9 cellular contexts compared by ENCODE assay signal in the genomic region with DNA sequence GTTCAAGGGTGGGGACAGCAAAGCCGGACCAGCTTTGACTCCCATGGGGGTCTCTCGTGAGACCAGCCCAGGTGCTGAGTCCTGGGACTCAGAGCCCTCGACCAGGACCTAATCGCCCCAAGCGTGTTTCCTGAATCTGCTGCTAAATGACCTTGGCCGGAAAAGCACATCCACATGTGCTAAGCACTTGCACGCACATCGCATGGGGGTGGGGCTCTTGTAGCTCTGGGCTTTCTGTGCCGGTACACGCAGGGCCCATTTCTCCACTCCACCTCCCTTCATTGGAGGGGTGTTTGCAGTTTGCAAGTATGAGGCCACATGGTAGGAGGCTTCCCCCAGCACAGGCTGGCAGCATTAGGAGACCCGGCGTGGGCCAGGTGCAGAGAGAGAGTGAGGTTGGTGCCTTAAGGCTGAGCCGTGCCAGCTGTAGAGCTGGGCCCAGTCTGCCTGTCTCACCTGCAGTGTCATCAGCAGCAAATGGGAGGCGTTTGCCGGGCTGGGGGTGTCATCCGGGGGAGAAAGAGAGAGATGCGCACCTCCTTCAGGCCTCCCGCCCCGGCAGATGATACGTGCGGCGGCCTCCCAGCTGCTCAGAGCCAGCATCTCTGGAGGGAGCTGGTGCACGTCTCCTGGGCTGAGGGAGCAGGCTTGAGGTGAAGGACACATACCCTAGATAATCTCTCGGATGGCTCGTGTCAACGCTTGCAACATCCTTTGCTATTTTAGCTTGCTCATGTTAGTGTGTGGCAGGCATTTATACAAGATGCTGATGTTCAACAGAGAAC. TPM values are rescaled to one million over a fixed set of nuclear protein-coding genes. Genes with fewer than 3 reads are reported as not detected.
DNase-seq lines count a peak whose midpoint lies in the region; ATAC-seq, FAIRE-seq and TF ChIP-seq lines count a peak whose summit lies in the region.
"Had no signal": no experiment of that assay in that cellular context is flagged by ENCODE, and none has a peak within 500 bp of the region (broad histone marks: within the 10 kb centered on the region; RNA-seq: fewer than 3 reads in every experiment).

No MANE protein-coding gene starts in this region.

- H3K9me3 ChIP-seq in CD4-positive, CD25-positive, alpha-beta regulatory T cell (ENCODE audit: control insufficient read depth in 2 of 2, low read length in 2 of 2) = no peaks in the 10 kb centered on the region

- H3K27ac Mint-ChIP-seq in CD4-positive, CD25-positive, alpha-beta regulatory T cell = peak overlapping the region; percentile 96 to 98 (median 97)

- no peaks in the 10 kb centered on the region for H3K27me3 ChIP-seq in CD4-positive, CD25-positive, alpha-beta regulatory T cell (ENCODE audit: control insufficient read depth, insufficient read depth, low read length)

- H3K36me3 Mint-ChIP-seq in CD4-positive, CD25-positive, alpha-beta regulatory T cell = no peaks in the 10 kb centered on the region

- peak overlapping the region; percentile 81 for H3K27ac ChIP-seq in CD4-positive, CD25-positive, alpha-beta regulatory T cell (ENCODE audit: insufficient read depth, low read length, poor library complexity, severe bottlenecking)
- H3K27ac ChIP-seq: VCaP had no signal

- peak; percentile 70 to 77 for ATAC-seq in CD4-positive, CD25-positive, alpha-beta regulatory T cell (ENCODE audit: low read depth in 2 of 2)
- peak; percentile 59 for ATAC-seq in HG02798 (IDR thresholded peaks at IDR 0.05; ENCODE audit: poor library complexity, unreplicated experiment)

- peaks cover 46% of the 10 kb centered on the region for H3K4me1 ChIP-seq in CD4-positive, CD25-positive, alpha-beta regulatory T cell (ENCODE audit: control insufficient read depth, insufficient read depth, low read length, poor library complexity, severe bottlenecking)

- peaks cover 12 to 62% (median 32%) of the 10 kb centered on the region in 4 donors for H3K4me1 Mint-ChIP-seq in CD4-positive, CD25-positive, alpha-beta regulatory T cell

- H3K27me3 Mint-ChIP-seq in CD4-positive, CD25-positive, alpha-beta regulatory T cell = no peaks in the 10 kb centered on the region

- no peak for FAIRE-seq in D721Med (lab: Jason Lieb, UNC)

- H3K9me3 Mint-ChIP-seq in CD4-positive, CD25-positive, alpha-beta regulatory T cell = no peaks in the 10 kb centered on the region

- TF ChIP-seq CTCF in D721Med (IDR thresholded peaks at IDR 0.05; ENCODE audit: insufficient read depth, missing control alignments) = no peak

- DNase-seq in CD4-positive, CD25-positive, alpha-beta regulatory T cell = peak; percentile 30 to 77 (median 63)
- peak; percentile 24 to 29 for DNase-seq in activated CD4-positive, alpha-beta T cell treated with anti-CD3 and anti-CD28 coated beads for 24 hours (ENCODE audit: low read depth in 2 of 2)
- peak; percentile 6 for DNase-seq in effector CD8-positive, alpha-beta T cell (lab: John Stamatoyannopoulos, UW)
- peak; percentile 48 for DNase-seq in stimulated activated CD4-positive, alpha-beta T cell treated with anti-CD3 and anti-CD28 coated beads, Interleukin-2, amount 100 ng/mL, for 4 hours (ENCODE audit: low read depth)
- DNase-seq in D721Med (ENCODE audit: insufficient read length, low spot score) (no peak), NOMO-1 treated with dmso at 0.1 percent for 144 hours (lab: John Stamatoyannopoulos, UW; ENCODE audit: unreplicated experiment) (no peak), occipital lobe (lab: John Stamatoyannopoulos, UW) (no peak)

- H3K36me3 ChIP-seq in CD4-positive, CD25-positive, alpha-beta regulatory T cell (ENCODE audit: control insufficient read depth, insufficient read depth, low read length) = no peaks in the 10 kb centered on the region

- H3K4me3 ChIP-seq in CD4-positive, CD25-positive, alpha-beta regulatory T cell (ENCODE audit: low read depth, low read length) = peak overlapping the region; percentile 51

- H3K4me3 Mint-ChIP-seq in CD4-positive, CD25-positive, alpha-beta regulatory T cell = peak overlapping the region; percentile 75 to 85 (median 80)

RNA-seq across cellular contexts. Expression of a gene that starts 45.2 kb away (rescaled TPM):
- 0.37 TPM for total RNA-seq in CD4-positive, CD25-positive, alpha-beta regulatory T cell
- polyA plus RNA-seq in CD4-positive, CD25-positive, alpha-beta regulatory T cell = not detected
- 68.6 TPM for total RNA-seq in occipital lobe

Comparison
In these comparisons a context has a peak if more than half of its experiments do, and no peak if none do; other contexts are left out.
1. DNase-seq: peak in CD4-positive, CD25-positive, alpha-beta regulatory T cell (3 of 3), activated CD4-positive, alpha-beta T cell treated with anti-CD3 and anti-CD28 coated beads for 24 hours (2 of 2), effector CD8-positive, alpha-beta T cell (single experiment) and stimulated activated CD4-positive, alpha-beta T cell treated with anti-CD3 and anti-CD28 coated beads, Interleukin-2, amount 100 ng/mL, for 4 hours (single experiment); none in D721Med (single experiment), NOMO-1 treated with dmso at 0.1 percent for 144 hours (single experiment) and occipital lobe (single experiment).
2. RNA of a gene that starts 45.2 kb away (total RNA-seq): 68.6 TPM in occipital lobe (single experiment); 0.37 TPM in CD4-positive, CD25-positive, alpha-beta regulatory T cell (single experiment); every median in the first group is over 10 times any median in the second.